Comparison of ENCODE assay signal across 9 cellular contexts in the genomic region with DNA sequence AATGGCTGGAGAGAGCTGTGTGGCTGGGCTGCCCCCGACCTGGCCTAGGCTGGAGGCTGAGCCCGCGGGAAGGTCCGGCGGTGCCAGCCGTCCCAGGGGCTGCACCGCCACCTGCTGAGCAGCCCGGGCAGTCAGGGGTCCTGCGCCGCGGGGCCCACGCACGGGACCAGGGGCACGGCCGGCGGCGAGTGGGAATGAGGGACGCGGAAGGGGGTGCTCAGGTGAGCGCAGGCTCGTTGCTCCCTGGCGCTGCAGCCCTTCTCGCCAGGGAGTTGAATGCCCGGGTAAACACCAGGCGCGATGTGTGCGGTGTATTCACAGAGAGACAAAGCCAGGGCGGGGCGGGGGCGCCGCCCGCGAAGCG. TPM values are rescaled to one million over a fixed set of nuclear protein-coding genes. Genes with fewer than 3 reads are reported as not detected.
DNase-seq lines count a peak whose midpoint lies in the region; ATAC-seq and TF ChIP-seq lines count a peak whose summit lies in the region.
"Had no signal": no experiment of that assay in that cellular context is flagged by ENCODE, and none has a peak within 500 bp of the region (broad histone marks: within the 10 kb centered on the region; RNA-seq: fewer than 3 reads in every experiment).

No MANE protein-coding gene starts in this region.

- peak overlapping the region; percentile 72 for H3K4me3 Mint-ChIP-seq in neural crest cell

- H3K27ac ChIP-seq in Karpas-422 (ENCODE audit: low read length): no peak overlapping the region
- no peak overlapping the region for H3K27ac ChIP-seq in ectodermal cell (ENCODE audit: insufficient read depth, low read depth, low read length, poor library complexity, severe bottlenecking)

- H3K36me3 ChIP-seq in Karpas-422 (ENCODE audit: insufficient read depth, low read length): no peaks in the 10 kb centered on the region
- H3K36me3 ChIP-seq in ectodermal cell (ENCODE audit: control insufficient read depth, insufficient read depth, low read length): no peaks in the 10 kb centered on the region

- H3K4me3 ChIP-seq in Karpas-422 (ENCODE audit: low read length): peak overlapping the region; percentile 59; the same call in 1 of the 2 replicates
- peak overlapping the region; percentile 68 for H3K4me3 ChIP-seq in ectodermal cell (ENCODE audit: insufficient read depth, low read depth, low read length)

- no peaks in the 10 kb centered on the region for H3K36me3 Mint-ChIP-seq in neural crest cell (ENCODE audit: low read depth)

- H3K4me2 ChIP-seq in Karpas-422 (ENCODE audit: low read depth, low read length, poor library complexity, severe bottlenecking): peak overlapping the region; percentile 73

- H3K4me1 ChIP-seq in Karpas-422 (ENCODE audit: low read length) (peaks cover 5% of the 10 kb centered on the region), ectodermal cell (ENCODE audit: control insufficient read depth, insufficient read depth, low read length) (peaks cover 50% of the 10 kb centered on the region)

- peaks cover 52% of the 10 kb centered on the region for H3K27me3 Mint-ChIP-seq in neural crest cell (ENCODE audit: low read depth)

- H3K27me3 ChIP-seq in Karpas-422 (ENCODE audit: low read length) (no peaks in the 10 kb centered on the region), ectodermal cell (ENCODE audit: control insufficient read depth, insufficient read depth, low read length, poor library complexity, severe bottlenecking) (peaks cover 33% of the 10 kb centered on the region)

- H3K9ac ChIP-seq in Karpas-422 (ENCODE audit: low read length): 0 out of 2 replicates have a peak overlapping the region, but pooled peaks have one; percentile 29

- peak; percentile 23 for ATAC-seq in GM19455 (IDR thresholded peaks at IDR 0.05; ENCODE audit: unreplicated experiment)

- TF ChIP-seq CTCF in neural crest cell (conservative IDR thresholded peaks at IDR 0.05): peak; percentile 29

- H3K9me3 ChIP-seq in Karpas-422 (ENCODE audit: low read length) (no peaks in the 10 kb centered on the region), ectodermal cell (ENCODE audit: control insufficient read depth, low read length) (no peaks in the 10 kb centered on the region)

- H4K20me1 ChIP-seq in Karpas-422 (ENCODE audit: insufficient read depth, low read depth, low read length): peaks cover 9% of the 10 kb centered on the region

- H3K9me3 Mint-ChIP-seq in neural crest cell: no peaks in the 10 kb centered on the region

- H3K27ac Mint-ChIP-seq in neural crest cell (ENCODE audit: unreplicated experiment): no peak overlapping the region

- no peaks in the 10 kb centered on the region for H3K79me2 ChIP-seq in Karpas-422 (ENCODE audit: low read length)

- no peak overlapping the region for H2AFZ ChIP-seq in Karpas-422 (ENCODE audit: low read length)

- whole genome bisulfite sequencing in ectodermal cell, 2 experiments: 3% methylated on average over 34 of the region's 34 CpGs

- H3K4me1 Mint-ChIP-seq in neural crest cell: peaks cover 38% of the 10 kb centered on the region

- DNase-seq in COLO829 (ENCODE audit: low spot score) (peak; percentile 45), Karpas-422 (no peak), neural crest cell (ENCODE audit: low read depth, low spot score) (peak; percentile 22), NCI-H82 treated with DMSO at 0.1 percent for 48 hours (lab: John Stamatoyannopoulos, UW; ENCODE audit: unreplicated experiment) (no peak), cerebellar nuclear complex (lab: John Stamatoyannopoulos, UW) (no peak)
- DNase-seq in activated CD4-positive, alpha-beta T cell treated with anti-CD3 and anti-CD28 coated beads for 48 hours: no peak

- no peaks in the 10 kb centered on the region for H3K9me2 ChIP-seq in Karpas-422 (replicated peaks; ENCODE audit: insufficient read depth, low read length)

RNA-seq across cellular contexts. Expression of a gene that starts 0.7 kb away (rescaled TPM):
- total RNA-seq in Karpas-422 (2014; rRNA removed; shearing (Covaris generic); ENCODE audit: low replicate concordance): not detected in 2 replicates
- polyA plus RNA-seq in ectodermal cell (2013, experiment 1 of 4): 57.7 TPM
- polyA plus RNA-seq in ectodermal cell (2013, experiment 2 of 4): 55.4 TPM
- polyA plus RNA-seq in ectodermal cell (2013, experiment 3 of 4): 39.7 TPM
- 41.2 TPM for polyA plus RNA-seq in ectodermal cell (2013, experiment 4 of 4)
- total RNA-seq in neural crest cell: 4.2 and 5.8 TPM in 2 replicates

RNA-seq across cellular contexts. Expression of a gene that starts 37.0 kb away (rescaled TPM):
- not detected in 2 replicates for total RNA-seq in Karpas-422 (2014; rRNA removed; shearing (Covaris generic); ENCODE audit: low replicate concordance)
- polyA plus RNA-seq in ectodermal cell (2013, experiment 1 of 4): not detected
- polyA plus RNA-seq in ectodermal cell (2013, experiment 2 of 4): 0.78 TPM
- polyA plus RNA-seq in ectodermal cell (2013, experiment 3 of 4): not detected
- not detected for polyA plus RNA-seq in ectodermal cell (2013, experiment 4 of 4)
- not detected in 2 replicates for total RNA-seq in neural crest cell
- total RNA-seq: NCI-H460 had no signal

RNA-seq across cellular contexts. Expression of a gene that starts 50.6 kb away (rescaled TPM):
- total RNA-seq in Karpas-422 (2014; rRNA removed; shearing (Covaris generic); ENCODE audit: low replicate concordance): not detected in 2 replicates
- polyA plus RNA-seq in ectodermal cell (2013, experiment 1 of 4): 3.6 TPM
- 2.9 TPM for polyA plus RNA-seq in ectodermal cell (2013, experiment 2 of 4)
- polyA plus RNA-seq in ectodermal cell (2013, experiment 3 of 4): 4.5 TPM
- 3.0 TPM for polyA plus RNA-seq in ectodermal cell (2013, experiment 4 of 4)
- total RNA-seq in neural crest cell: 1.8 and 2.7 TPM in 2 replicates

Comparison
In these comparisons a context has a peak if more than half of its experiments do, and no peak if none do; other contexts are left out.
1. DNase-seq: peak in COLO829 (single experiment) and neural crest cell (single experiment); none in Karpas-422 (single experiment), NCI-H82 treated with DMSO at 0.1 percent for 48 hours (single experiment), cerebellar nuclear complex (0 of 2) and activated CD4-positive, alpha-beta T cell treated with anti-CD3 and anti-CD28 coated beads for 48 hours (single experiment).